In the genomic region with DNA sequence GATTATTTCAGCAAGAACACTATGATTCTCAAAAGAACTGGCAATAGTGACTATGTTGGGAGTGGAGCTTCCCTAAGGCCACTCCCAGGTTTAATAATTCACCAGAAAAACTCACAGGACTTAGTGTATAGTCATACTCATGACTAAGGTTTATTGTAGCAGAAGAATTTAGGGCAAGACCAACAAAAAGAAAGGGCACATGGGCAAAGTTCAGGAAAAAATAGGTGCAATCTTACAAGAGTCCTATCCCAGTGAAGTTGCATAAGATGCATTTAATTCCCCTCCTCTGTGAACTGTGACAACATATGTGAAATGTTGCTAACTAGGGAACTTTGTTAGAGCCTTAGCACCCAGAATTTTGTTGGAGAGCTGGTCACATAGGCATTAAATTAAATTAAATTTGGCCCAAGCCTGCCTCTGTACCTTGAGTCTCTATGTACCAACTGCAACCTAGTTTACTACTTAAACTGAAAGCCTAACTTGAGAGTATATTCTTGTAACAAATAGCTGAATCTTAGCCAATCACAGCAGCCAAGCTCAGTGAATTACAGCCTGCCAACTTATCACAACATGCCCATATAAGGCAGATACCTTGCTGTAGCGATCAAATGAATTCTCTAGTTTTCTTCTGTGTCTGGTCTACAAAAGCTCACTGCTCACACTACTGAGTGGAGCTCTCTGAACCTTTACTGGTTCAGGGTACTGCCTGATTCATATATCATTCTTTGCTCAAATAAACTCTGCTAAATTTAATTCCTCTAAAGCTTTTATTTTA, we compare ENCODE assay signal across 16 cellular contexts.
DNase-seq lines count a peak whose midpoint lies in the region; ATAC-seq and TF ChIP-seq lines count a peak whose summit lies in the region.
"Had no signal": no experiment of that assay in that cellular context is flagged by ENCODE, and none has a peak within 500 bp of the region (broad histone marks: within the 10 kb centered on the region; RNA-seq: fewer than 3 reads in every experiment).

No MANE protein-coding gene starts in this region.

- POLR2A ChIA-PET in PC-3 (lab: Charles Lee; ENCODE audit: unreplicated experiment), result interaction anchor here (0.5 kb wide), 1 partner anchor 13 kb away, joined by 3 read pairs; no protein-coding TSS in a partner anchor

- H4K20me1 ChIP-seq in PC-3 (ENCODE audit: low read length), result no peaks in the 10 kb centered on the region

- DNase-seq in AG08396 (ENCODE audit: low spot score) (peak; percentile 16), PC-3 (peak; percentile 94), mucosa of descending colon (peak in 1 of 3 donors; percentile 56), NCI-H1694 (lab: John Stamatoyannopoulos, UW) (no peak), GM19240 (ENCODE audit: insufficient read length, low spot score) (no peak), NOMO-1 treated with DMSO at 0.1 percent for 48 hours (lab: John Stamatoyannopoulos, UW; ENCODE audit: unreplicated experiment) (no peak)
- DNase-seq in activated CD8-positive, alpha-beta memory T cell treated with anti-CD3 and anti-CD28 coated beads, Interleukin-2, amount 50 U/mL, for 48 hours, result no peak
- DNase-seq: activated CD8-positive, alpha-beta memory T cell treated with anti-CD3 and anti-CD28 coated beads for 24 hours; Karpas-422; midbrain; NCI-H2029 treated with DMSO at 0.1 percent for 48 hours; NCI-H774; tibial artery had no signal

- no peak overlapping the region; the same call in 1 of the 2 replicates for H3K9ac ChIP-seq in PC-3 (ENCODE audit: low read length)
- H3K9ac ChIP-seq: parathyroid adenoma had no signal

- TF ChIP-seq CTCF in PC-3 (conservative IDR thresholded peaks at IDR 0.05; ENCODE audit: low read depth, low read length) (no peak), mucosa of descending colon (IDR thresholded peaks at IDR 0.05) (no peak)

- no peaks in the 10 kb centered on the region for H3K9me2 ChIP-seq in PC-3 (replicated peaks; ENCODE audit: low read length)

- H3K27me3 ChIP-seq in PC-3 (ENCODE audit: low read length), result no peaks in the 10 kb centered on the region
- H3K27me3 ChIP-seq in esophagus (ENCODE audit: control insufficient read depth in 1 of 2, insufficient read depth in 2 of 2, low read length in 2 of 2), result no peaks in the 10 kb centered on the region
- H3K27me3 ChIP-seq: tibial artery had no signal

- peaks cover 10% of the 10 kb centered on the region; the same call in 1 of the 2 replicates for H3K36me3 ChIP-seq in PC-3 (ENCODE audit: low read depth, low read length)
- H3K36me3 ChIP-seq in esophagus (ENCODE audit: control insufficient read depth in 2 of 2, insufficient read depth in 2 of 2, low read length in 1 of 2), result no peaks in the 10 kb centered on the region
- H3K36me3 ChIP-seq in mucosa of descending colon (ENCODE audit: low read depth), result no peaks in the 10 kb centered on the region
- H3K36me3 ChIP-seq: tibial artery had no signal

- peak overlapping the region; percentile 83 for H3K27ac ChIP-seq in PC-3 (ENCODE audit: low read length)
- H3K27ac ChIP-seq in esophagus (ENCODE audit: low read depth in 2 of 2, low read length in 1 of 2), result peak overlapping the region; percentile 57 to 68
- H3K27ac ChIP-seq: parathyroid adenoma, tibial artery had no signal

- 59 to 78% methylated on average over 1 of the region's 1 CpG for WGBS in esophagus, 2 donors

- peak overlapping the region; percentile 14 for H2AFZ ChIP-seq in PC-3 (ENCODE audit: low read length)
- H2AFZ ChIP-seq: parathyroid adenoma had no signal

- H3F3A ChIP-seq in PC-3 (ENCODE audit: low read length, unreplicated experiment), result no peaks in the 10 kb centered on the region

- H3K4me2 ChIP-seq in PC-3 (ENCODE audit: low read length), result peak overlapping the region; percentile 49

- ATAC-seq in PC-3 (peak; percentile 98), mucosa of descending colon (peak; percentile 94)
- ATAC-seq: GM12878 had no signal

- H3K79me2 ChIP-seq in PC-3 (ENCODE audit: low read length), result no peaks in the 10 kb centered on the region
- H3K79me2 ChIP-seq: parathyroid adenoma had no signal

- no peak overlapping the region for H3K4me3 ChIP-seq in PC-3 (ENCODE audit: low read length)
- no peak overlapping the region for H3K4me3 ChIP-seq in esophagus (ENCODE audit: low read depth in 1 of 2, low read length in 2 of 2)
- H3K4me3 ChIP-seq in mucosa of descending colon, result no peak overlapping the region
- H3K4me3 ChIP-seq: GM12878, tibial artery had no signal

- intact Hi-C loops in PC-3 (cut with micrococcal nuclease), result loop anchor here (2.0 kb wide), 1 partner anchor 18 kb away; no protein-coding TSS in a partner anchor
- intact Hi-C loops in mucosa of descending colon (cut with DNase I, micrococcal nuclease), result no loop called here

- H3K9me3 ChIP-seq in PC-3 (ENCODE audit: low read length) (no peaks in the 10 kb centered on the region), esophagus (ENCODE audit: control insufficient read depth in 2 of 2, insufficient read depth in 1 of 2, low read depth in 1 of 2, low read length in 1 of 2) (no peaks in the 10 kb centered on the region), mucosa of descending colon (no peaks in the 10 kb centered on the region)
- H3K9me3 ChIP-seq: tibial artery had no signal

- CTCF ChIA-PET in PC-3 (lab: Charles Lee), result interaction anchor here (0.7 kb wide), 1 partner anchor 94 kb away, joined by 3 read pairs; no protein-coding TSS in a partner anchor

- BruUV-seq in PC-3 (replicated peaks; lab: Mats Ljungman, UMichigan), result no TSS peak

- H3K4me1 ChIP-seq in PC-3 (ENCODE audit: insufficient read depth, low read length) (peaks cover 16% of the 10 kb centered on the region), esophagus (ENCODE audit: control insufficient read depth in 2 of 2, insufficient read depth in 2 of 2, low read length in 1 of 2) (no peaks in the 10 kb centered on the region), mucosa of descending colon (ENCODE audit: low read depth) (peaks cover 20% of the 10 kb centered on the region)
- H3K4me1 ChIP-seq: parathyroid adenoma had no signal

Comparison
In these comparisons a context has a peak if more than half of its experiments do, and no peak if none do; other contexts are left out.
1. DNase-seq: peak in AG08396 (single experiment) and PC-3 (single experiment); none in NCI-H1694 (single experiment), GM19240 (single experiment), NOMO-1 treated with DMSO at 0.1 percent for 48 hours (single experiment) and activated CD8-positive, alpha-beta memory T cell treated with anti-CD3 and anti-CD28 coated beads, Interleukin-2, amount 50 U/mL, for 48 hours (single experiment).